30 cellular contexts compared by ENCODE assay signal in genomic region chr10:8298871-8299570, GRCh38.
"Had no signal": no experiment of that assay in that cellular context is flagged by ENCODE, and none has a peak within 500 bp of the region (broad histone marks: within the 10 kb centered on the region; RNA-seq: fewer than 3 reads in every experiment).

No MANE protein-coding gene starts in this region.

- H3K27me3 ChIP-seq: testis, uterus had no signal

- ATAC-seq: activated CD4-positive, CD25-positive, alpha-beta regulatory T cell treated with anti-CD3 and anti-CD28 coated beads, Interleukin-2, amount 50 U/mL, for 24 hours; activated naive CD8-positive, alpha-beta T cell treated with anti-CD3 and anti-CD28 coated beads, Interleukin-2, amount 50 U/mL, for 24 hours; gastroesophageal sphincter; left colon; naive thymus-derived CD8-positive, alpha-beta T cell; sciatic nerve; stimulated activated naive CD8-positive, alpha-beta T cell treated with anti-CD3 and anti-CD28 coated beads, Interleukin-15, Interleukin-2, amounts not matched to agents 100 U/mL and 50 U/mL, for 24 hours had no signal

- H3K9me3 ChIP-seq: gastroesophageal sphincter, neutrophil, testis, transverse colon, uterus had no signal

- H3K4me3 ChIP-seq: gastroesophageal sphincter, skin epidermis, testis, transverse colon, uterus had no signal

- H3K9me3 Mint-ChIP-seq: activated CD4-positive, alpha-beta memory T cell treated with anti-CD3 and anti-CD28 coated beads for 36 hours; activated naive CD4-positive, alpha-beta T cell treated with anti-CD3 and anti-CD28 coated beads, Interleukin-2, amount 50 U/mL, for 24 hours; activated naive CD8-positive, alpha-beta T cell treated with anti-CD3 and anti-CD28 coated beads, Interleukin-2, amount 50 U/mL, for 24 hours; activated T-helper 2 cell treated with anti-CD3 and anti-CD28 coated beads, Interferon-gamma antibody, Interleukin-2, Interleukin-4, amounts not matched to agents 10 μg/mL and 5 μg/mL and 100 μg/mL, durations not matched to agents 14 hours and 24 hours and 36 hours; immature natural killer cell; naive thymus-derived CD8-positive, alpha-beta T cell had no signal

- FAIRE-seq: endothelial cell of umbilical vein, kidney had no signal

- H3K27ac ChIP-seq: gastroesophageal sphincter, neutrophil, skin epidermis, testis, transverse colon, uterus, WERI-Rb-1 had no signal

- H3K36me3 Mint-ChIP-seq: activated CD4-positive, alpha-beta memory T cell treated with anti-CD3 and anti-CD28 coated beads for 36 hours; immature natural killer cell; naive thymus-derived CD8-positive, alpha-beta T cell had no signal

- H3K27ac Mint-ChIP-seq: activated CD4-positive, alpha-beta memory T cell treated with anti-CD3 and anti-CD28 coated beads for 36 hours; activated naive CD4-positive, alpha-beta T cell treated with anti-CD3 and anti-CD28 coated beads, Interleukin-2, amount 50 U/mL, for 24 hours; activated naive CD8-positive, alpha-beta T cell treated with anti-CD3 and anti-CD28 coated beads, Interleukin-2, amount 50 U/mL, for 24 hours; activated T-helper 2 cell treated with anti-CD3 and anti-CD28 coated beads, Interferon-gamma antibody, Interleukin-2, Interleukin-4, amounts not matched to agents 10 μg/mL and 5 μg/mL and 100 μg/mL, durations not matched to agents 14 hours and 24 hours and 36 hours; immature natural killer cell had no signal

- H3K4me1 ChIP-seq: gastroesophageal sphincter, testis, transverse colon, uterus had no signal

- H3K4me3 Mint-ChIP-seq: activated CD4-positive, alpha-beta memory T cell treated with anti-CD3 and anti-CD28 coated beads for 36 hours; activated naive CD4-positive, alpha-beta T cell treated with anti-CD3 and anti-CD28 coated beads, Interleukin-2, amount 50 U/mL, for 24 hours; activated naive CD8-positive, alpha-beta T cell treated with anti-CD3 and anti-CD28 coated beads, Interleukin-2, amount 50 U/mL, for 24 hours; naive thymus-derived CD8-positive, alpha-beta T cell had no signal

- H3K36me3 ChIP-seq: gastroesophageal sphincter, neutrophil, transverse colon, uterus, WERI-Rb-1 had no signal

- DNase-seq: activated CD4-positive, alpha-beta memory T cell treated with anti-CD3 and anti-CD28 coated beads for 36 hours; activated CD4-positive, alpha-beta T cell treated with anti-CD3 and anti-CD28 coated beads for 48 hours; activated CD8-positive, alpha-beta memory T cell treated with anti-CD3 and anti-CD28 coated beads, Interleukin-2, amount 50 U/mL, for 4 hours; activated naive CD8-positive, alpha-beta T cell treated with anti-CD3 and anti-CD28 coated beads, Interleukin-2, amount 50 U/mL, for 24 hours; activated T-cell treated with anti-CD3 and anti-CD28 coated beads, Interleukin-2, amount 50 U/mL, for 48 hours; amygdala; caudate nucleus; cortex of kidney; head of caudate nucleus; hypothalamus; immature natural killer cell; kidney; left colon; midbrain; naive thymus-derived CD8-positive, alpha-beta T cell; stimulated activated CD4-positive, alpha-beta T cell treated with anti-CD3 and anti-CD28 coated beads, Interleukin-12 subunit alpha, Interleukin-12 subunit beta, amount 100 ng/mL, for 4 hours; stimulated activated CD4-positive, alpha-beta T cell treated with anti-CD3 and anti-CD28 coated beads, Interleukin-4, amount 100 ng/mL, for 1 hour; stimulated activated naive CD8-positive, alpha-beta T cell treated with anti-CD3 and anti-CD28 coated beads, Interleukin-15, Interleukin-2, amounts not matched to agents 100 U/mL and 50 U/mL, for 24 hours; testis; transverse colon; uterus; WERI-Rb-1 had no signal

- H3K4me1 Mint-ChIP-seq: activated naive CD4-positive, alpha-beta T cell treated with anti-CD3 and anti-CD28 coated beads, Interleukin-2, amount 50 U/mL, for 24 hours; immature natural killer cell had no signal
